Comparison of ENCODE assay signal across 16 cellular contexts in genomic region chr5:99621772-99622681, GRCh38.
"Had no signal": no experiment of that assay in that cellular context is flagged by ENCODE, and none has a peak within 500 bp of the region (broad histone marks: within the 10 kb centered on the region; RNA-seq: fewer than 3 reads in every experiment).

No MANE protein-coding gene starts in this region.

- H3K4me1 ChIP-seq: left ventricle myocardium inferior, parathyroid adenoma, sigmoid colon, thyroid gland, uterus had no signal

- H3K27ac ChIP-seq: hepatocyte, left ventricle myocardium inferior, neutrophil, parathyroid adenoma, sigmoid colon, thyroid gland, uterus, WERI-Rb-1 had no signal

- H3K4me3 Mint-ChIP-seq: activated CD4-positive, alpha-beta memory T cell treated with anti-CD3 and anti-CD28 coated beads for 36 hours; activated CD4-positive, alpha-beta T cell treated with anti-CD3 and anti-CD28 coated beads for 36 hours; activated CD8-positive, alpha-beta memory T cell treated with anti-CD3 and anti-CD28 coated beads, Interleukin-2, amount 10 ng/mL, durations not matched to agents 7 days and 5 days; activated naive CD4-positive, alpha-beta T cell treated with anti-CD3 and anti-CD28 coated beads, Interleukin-2, amount 10 ng/mL, durations not matched to agents 7 days and 5 days; activated T-cell treated with anti-CD3 and anti-CD28 coated beads, Interleukin-2, amount 50 U/mL, for 24 hours; naive B cell; stimulated activated memory B cell treated with anti-CD40 and anti-IgM and Interleukin-4, amounts not matched to agents 10 μg/mL and 1 μg/mL and 100 μg/mL, for 72 hours had no signal

- H3K27me3 Mint-ChIP-seq: activated CD4-positive, alpha-beta memory T cell treated with anti-CD3 and anti-CD28 coated beads for 36 hours; activated CD4-positive, alpha-beta T cell treated with anti-CD3 and anti-CD28 coated beads for 36 hours; activated CD8-positive, alpha-beta memory T cell treated with anti-CD3 and anti-CD28 coated beads, Interleukin-2, amount 10 ng/mL, durations not matched to agents 7 days and 5 days; activated naive CD4-positive, alpha-beta T cell treated with anti-CD3 and anti-CD28 coated beads, Interleukin-2, amount 10 ng/mL, durations not matched to agents 7 days and 5 days; activated T-cell treated with anti-CD3 and anti-CD28 coated beads, Interleukin-2, amount 50 U/mL, for 24 hours; naive B cell; stimulated activated memory B cell treated with anti-CD40 and anti-IgM and Interleukin-4, amounts not matched to agents 10 μg/mL and 1 μg/mL and 100 μg/mL, for 72 hours had no signal

- ATAC-seq: activated CD4-positive, alpha-beta T cell treated with anti-CD3 and anti-CD28 coated beads for 36 hours; activated CD8-positive, alpha-beta memory T cell treated with anti-CD3 and anti-CD28 coated beads, Interleukin-2, amount 10 ng/mL, durations not matched to agents 7 days and 5 days; stimulated activated memory B cell treated with anti-CD40 and anti-IgM and Interleukin-4, amounts not matched to agents 10 μg/mL and 1 μg/mL and 100 μg/mL, for 72 hours had no signal

- H3K4me1 Mint-ChIP-seq: activated CD4-positive, alpha-beta T cell treated with anti-CD3 and anti-CD28 coated beads for 36 hours; activated CD8-positive, alpha-beta memory T cell treated with anti-CD3 and anti-CD28 coated beads, Interleukin-2, amount 10 ng/mL, durations not matched to agents 7 days and 5 days; activated naive CD4-positive, alpha-beta T cell treated with anti-CD3 and anti-CD28 coated beads, Interleukin-2, amount 10 ng/mL, durations not matched to agents 7 days and 5 days; naive B cell; stimulated activated memory B cell treated with anti-CD40 and anti-IgM and Interleukin-4, amounts not matched to agents 10 μg/mL and 1 μg/mL and 100 μg/mL, for 72 hours had no signal

- H3K9me3 ChIP-seq: neutrophil, sigmoid colon, thyroid gland, uterus had no signal

- H3K27me3 ChIP-seq: hepatocyte, neutrophil, sigmoid colon, thyroid gland, uterus had no signal

- H3K36me3 Mint-ChIP-seq: activated CD4-positive, alpha-beta memory T cell treated with anti-CD3 and anti-CD28 coated beads for 36 hours; activated CD8-positive, alpha-beta memory T cell treated with anti-CD3 and anti-CD28 coated beads, Interleukin-2, amount 10 ng/mL, durations not matched to agents 7 days and 5 days; activated naive CD4-positive, alpha-beta T cell treated with anti-CD3 and anti-CD28 coated beads, Interleukin-2, amount 10 ng/mL, durations not matched to agents 7 days and 5 days; naive B cell; stimulated activated memory B cell treated with anti-CD40 and anti-IgM and Interleukin-4, amounts not matched to agents 10 μg/mL and 1 μg/mL and 100 μg/mL, for 72 hours had no signal

- DNase-seq: activated CD4-positive, alpha-beta memory T cell treated with anti-CD3 and anti-CD28 coated beads for 36 hours; activated CD4-positive, alpha-beta T cell treated with anti-CD3 and anti-CD28 coated beads for 36 hours; activated CD8-positive, alpha-beta memory T cell treated with anti-CD3 and anti-CD28 coated beads, Interleukin-2, amount 10 ng/mL, durations not matched to agents 7 days and 5 days; activated naive CD4-positive, alpha-beta T cell treated with anti-CD3 and anti-CD28 coated beads, Interleukin-2, amount 10 ng/mL, durations not matched to agents 7 days and 5 days; activated T-cell treated with anti-CD3 and anti-CD28 coated beads, Interleukin-2, amount 50 U/mL, for 24 hours; kidney; left ventricle myocardium inferior; naive B cell; sigmoid colon; thyroid gland; uterus; WERI-Rb-1 had no signal

- H3K4me3 ChIP-seq: hepatocyte, left ventricle myocardium inferior, sigmoid colon, thyroid gland, uterus had no signal

- H3K36me3 ChIP-seq: left ventricle myocardium inferior, neutrophil, sigmoid colon, thyroid gland, uterus, WERI-Rb-1 had no signal

- H3K27ac Mint-ChIP-seq: activated CD4-positive, alpha-beta memory T cell treated with anti-CD3 and anti-CD28 coated beads for 36 hours; activated CD4-positive, alpha-beta T cell treated with anti-CD3 and anti-CD28 coated beads for 36 hours; activated CD8-positive, alpha-beta memory T cell treated with anti-CD3 and anti-CD28 coated beads, Interleukin-2, amount 10 ng/mL, durations not matched to agents 7 days and 5 days; activated naive CD4-positive, alpha-beta T cell treated with anti-CD3 and anti-CD28 coated beads, Interleukin-2, amount 10 ng/mL, durations not matched to agents 7 days and 5 days; activated T-cell treated with anti-CD3 and anti-CD28 coated beads, Interleukin-2, amount 50 U/mL, for 24 hours; naive B cell; stimulated activated memory B cell treated with anti-CD40 and anti-IgM and Interleukin-4, amounts not matched to agents 10 μg/mL and 1 μg/mL and 100 μg/mL, for 72 hours had no signal
